Comparison of ENCODE assay signal across 16 cellular contexts in the genomic region with DNA sequence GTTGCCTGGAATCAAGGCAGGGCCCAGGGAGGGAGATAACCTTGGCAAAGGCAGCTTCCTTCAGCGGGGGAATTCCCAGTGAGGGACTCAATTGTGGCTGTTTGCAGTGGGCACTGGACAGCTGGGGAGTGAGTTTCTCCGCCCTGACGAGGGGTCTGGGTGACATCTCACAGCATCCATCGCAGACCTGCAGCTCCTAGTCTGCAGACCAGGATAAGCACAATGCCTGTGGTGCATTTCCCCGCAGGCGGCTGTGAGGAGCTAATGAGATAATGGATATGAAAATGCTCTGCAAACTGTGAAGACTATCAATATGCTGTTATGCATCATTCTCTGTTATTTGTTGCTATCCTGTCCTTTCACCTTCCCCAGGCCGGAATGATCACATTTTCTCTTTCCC. TPM values are rescaled to one million over a fixed set of nuclear protein-coding genes. Genes with fewer than 3 reads are reported as not detected.
DNase-seq lines count a peak whose midpoint lies in the region; ATAC-seq and TF ChIP-seq lines count a peak whose summit lies in the region.
"Had no signal": no experiment of that assay in that cellular context is flagged by ENCODE, and none has a peak within 500 bp of the region (broad histone marks: within the 10 kb centered on the region; RNA-seq: fewer than 3 reads in every experiment).

No MANE protein-coding gene starts in this region.

- peaks cover 30% of the 10 kb centered on the region for H3K4me1 Mint-ChIP-seq in activated T-cell treated with anti-CD3 and anti-CD28 coated beads, Interleukin-2, amount 50 U/mL, for 24 hours (ENCODE audit: low read depth)
- peaks cover 15% of the 10 kb centered on the region for H3K4me1 Mint-ChIP-seq in activated naive CD8-positive, alpha-beta T cell treated with anti-CD3 and anti-CD28 coated beads, Interleukin-2, amount 50 U/mL, for 24 hours

- H3K27me3 Mint-ChIP-seq in activated T-cell treated with anti-CD3 and anti-CD28 coated beads, Interleukin-2, amount 50 U/mL, for 24 hours, result peaks cover 67% of the 10 kb centered on the region
- peaks cover 34% of the 10 kb centered on the region for H3K27me3 Mint-ChIP-seq in activated naive CD8-positive, alpha-beta T cell treated with anti-CD3 and anti-CD28 coated beads, Interleukin-2, amount 50 U/mL, for 24 hours

- ATAC-seq in activated naive CD8-positive, alpha-beta T cell treated with anti-CD3 and anti-CD28 coated beads, Interleukin-2, amount 50 U/mL, for 24 hours, result no peak
- ATAC-seq in lower lobe of right lung, result no peak
- no peak for ATAC-seq in GM19035 (IDR thresholded peaks at IDR 0.05; ENCODE audit: unreplicated experiment)
- ATAC-seq: left lobe of liver had no signal

- no peaks in the 10 kb centered on the region for H3K9me3 ChIP-seq in lower lobe of right lung
- no peaks in the 10 kb centered on the region for H3K9me3 ChIP-seq in thyroid gland
- H3K9me3 ChIP-seq: colonic mucosa had no signal

- peak overlapping the region; percentile 80 for H3K27ac ChIP-seq in lower lobe of right lung
- H3K27ac ChIP-seq in thyroid gland, result peak overlapping the region; percentile 62 to 66 (median 62)
- H3K27ac ChIP-seq: colonic mucosa had no signal

- peaks cover 5% of the 10 kb centered on the region for H3K9me3 Mint-ChIP-seq in activated T-cell treated with anti-CD3 and anti-CD28 coated beads, Interleukin-2, amount 50 U/mL, for 24 hours
- H3K9me3 Mint-ChIP-seq in activated naive CD8-positive, alpha-beta T cell treated with anti-CD3 and anti-CD28 coated beads, Interleukin-2, amount 50 U/mL, for 24 hours, result peaks cover 12% of the 10 kb centered on the region

- no peak overlapping the region for H3K4me3 Mint-ChIP-seq in activated T-cell treated with anti-CD3 and anti-CD28 coated beads, Interleukin-2, amount 50 U/mL, for 24 hours
- H3K4me3 Mint-ChIP-seq in activated naive CD8-positive, alpha-beta T cell treated with anti-CD3 and anti-CD28 coated beads, Interleukin-2, amount 50 U/mL, for 24 hours, result no peak overlapping the region

- TF ChIP-seq CTCF in lower lobe of right lung (IDR thresholded peaks at IDR 0.05) (no peak), thyroid gland (IDR thresholded peaks at IDR 0.05) (no peak)

- H3K4me1 ChIP-seq in lower lobe of right lung, result peaks cover 26% of the 10 kb centered on the region
- peaks cover 11 to 12% of the 10 kb centered on the region in 2 donors for H3K4me1 ChIP-seq in thyroid gland
- H3K4me1 ChIP-seq: colonic mucosa had no signal

- H3K36me3 ChIP-seq in lower lobe of right lung (no peaks in the 10 kb centered on the region), thyroid gland (no peaks in the 10 kb centered on the region)
- H3K36me3 ChIP-seq: colonic mucosa had no signal

- no peak for DNase-seq in activated T-cell treated with anti-CD3 and anti-CD28 coated beads, Interleukin-2, amount 50 U/mL, for 24 hours
- DNase-seq in activated T-cell treated with anti-CD3 and anti-CD28 coated beads for 4 hours (no peak), lower lobe of right lung (no peak), thyroid gland (no peak), NAMALWA (ENCODE audit: low spot score) (no peak)
- DNase-seq in activated naive CD8-positive, alpha-beta T cell treated with anti-CD3 and anti-CD28 coated beads, Interleukin-2, amount 50 U/mL, for 24 hours, result no peak
- DNase-seq in effector CD8-positive, alpha-beta T cell (lab: John Stamatoyannopoulos, UW), result no peak
- DNase-seq: activated CD4-positive, alpha-beta T cell treated with anti-CD3 and anti-CD28 coated beads for 48 hours; activated naive CD4-positive, alpha-beta T cell; colonic mucosa; H7; KG1; NCI-H2029 treated with DMSO at 0.1 percent for 48 hours; posterior cingulate gyrus had no signal

- H3K27me3 ChIP-seq in lower lobe of right lung (ENCODE audit: low read depth), result no peaks in the 10 kb centered on the region
- no peaks in the 10 kb centered on the region for H3K27me3 ChIP-seq in thyroid gland
- H3K27me3 ChIP-seq: colonic mucosa had no signal

- 86 to 88% methylated on average over 7 of the region's 7 CpGs for WGBS in thyroid gland, 2 donors

- H3K36me3 Mint-ChIP-seq in activated T-cell treated with anti-CD3 and anti-CD28 coated beads, Interleukin-2, amount 50 U/mL, for 24 hours (ENCODE audit: low read depth), result no peaks in the 10 kb centered on the region
- no peaks in the 10 kb centered on the region for H3K36me3 Mint-ChIP-seq in activated naive CD8-positive, alpha-beta T cell treated with anti-CD3 and anti-CD28 coated beads, Interleukin-2, amount 50 U/mL, for 24 hours (ENCODE audit: low read depth)

- peak overlapping the region; percentile 80 for H3K27ac Mint-ChIP-seq in activated T-cell treated with anti-CD3 and anti-CD28 coated beads, Interleukin-2, amount 50 U/mL, for 24 hours
- H3K27ac Mint-ChIP-seq in activated naive CD8-positive, alpha-beta T cell treated with anti-CD3 and anti-CD28 coated beads, Interleukin-2, amount 50 U/mL, for 24 hours, result peak overlapping the region; percentile 80

- intact Hi-C loops in lower lobe of right lung (cut with DNase I), result no loop called here
- intact Hi-C loops in thyroid gland (cut with DNase I), result no loop called here

- H3K4me3 ChIP-seq in lower lobe of right lung (no peak overlapping the region), thyroid gland (replicated peaks in 1 of 3) (no peak overlapping the region)
- H3K4me3 ChIP-seq: colonic mucosa had no signal

- no peak for TF ChIP-seq POLR2A in thyroid gland (IDR thresholded peaks at IDR 0.05)

RNA-seq across cellular contexts. Expression of a gene that starts 30.0 kb away (rescaled TPM):
- total RNA-seq in lower lobe of right lung, result 67.0 TPM
- total RNA-seq in thyroid gland, result 10 to 100 TPM; 10.4 to 42.2 (median 18.4) TPM
